ENCODE assay signal across 8 cellular contexts in genomic region chr2:162317910-162318279, GRCh38. TPM values are rescaled to one million over a fixed set of nuclear protein-coding genes. Genes with fewer than 3 reads are reported as not detected.
A peak's percentile ranks its signal among the peaks of the same experiment; 100 is the strongest.
DNase-seq lines count a peak whose midpoint lies in the region; ATAC-seq, FAIRE-seq and TF ChIP-seq lines count a peak whose summit lies in the region.

No MANE protein-coding gene starts in this region.

- TF ChIP-seq RAD21 in A549 (conservative IDR thresholded peaks at IDR 0.05 in 1 of 2, IDR thresholded peaks at IDR 0.05 in 1 of 2) = no peak

- intact Hi-C loops in right lobe of liver (cut with DNase I) (no loop called here), stomach (cut with DNase I; ENCODE audit: low total_unique reads) (no loop called here)

- DNase-seq in A549 (ENCODE audit: low read depth in 1 of 2, low spot score in 1 of 2) (peak in 1 of 2 experiments; percentile 12), T-cell (peak in 20 of 34 experiments; percentile 2 to 37 (median 16)), caudate nucleus (lab: John Stamatoyannopoulos, UW) (peak in 2 of 61 donors; percentile 6 to 12), right lobe of liver (peak; percentile 37 to 61 (median 57)), stomach (peak; percentile 33), NCI-H2196 (lab: John Stamatoyannopoulos, UW; ENCODE audit: unreplicated experiment) (no peak)

- H3K4me1 Mint-ChIP-seq in T-cell = peaks cover 66 to 75% (median 70%) of the 10 kb centered on the region in 3 donors

- TF ChIP-seq CTCF in A549 (IDR thresholded peaks at IDR 0.05) (no peak), right lobe of liver (IDR thresholded peaks at IDR 0.05) (no peak), stomach (IDR thresholded peaks at IDR 0.05) (no peak)

- H3K4me3 Mint-ChIP-seq in T-cell = peak overlapping the region; percentile 94 to 98 (median 97)

- H3K4me1 ChIP-seq in A549 = peaks cover 5% of the 10 kb centered on the region; the same call in 1 of the 3 replicates
- H3K4me1 ChIP-seq in right lobe of liver = peaks cover 0 to 19% (median 0%) of the 10 kb centered on the region in 4 donors
- peaks cover 15 to 58% (median 39%) of the 10 kb centered on the region in 4 donors for H3K4me1 ChIP-seq in stomach

- H3K27ac ChIP-seq in A549 = peak overlapping the region; percentile 55 to 87; a peak in 5 of 6 replicates
- peak overlapping the region; percentile 56 for H3K27ac ChIP-seq in caudate nucleus (ENCODE audit: low read depth, low read length)
- peak overlapping the region; percentile 95 to 99 (median 98) for H3K27ac ChIP-seq in right lobe of liver
- peak overlapping the region; percentile 91 to 97 (median 93) for H3K27ac ChIP-seq in stomach

- CTCF ChIA-PET in A549 (lab: Yijun Ruan, JAX) (interaction anchor here (1.3 to 2.3 kb wide), 5 partner anchors 17 to 22 kb away, joined by 3 to 7 read pairs (median 4); no protein-coding TSS in a partner anchor), T-cell (lab: Charles Lee) (interaction anchor here (0.6 to 3.9 kb wide), 13 partner anchors 9 to 128 kb away, joined by 3 to 30 read pairs (median 10); partner anchors contain the start of gene GCA (in 1 of the 2))

- no peaks in the 10 kb centered on the region for H3K36me3 ChIP-seq in right lobe of liver
- no peaks in the 10 kb centered on the region for H3K36me3 ChIP-seq in stomach

- H3K9me3 ChIP-seq in A549 = no peaks in the 10 kb centered on the region
- no peaks in the 10 kb centered on the region for H3K9me3 ChIP-seq in right lobe of liver
- no peaks in the 10 kb centered on the region for H3K9me3 ChIP-seq in stomach

- no peaks in the 10 kb centered on the region for H3K27me3 Mint-ChIP-seq in T-cell

- FAIRE-seq in A549 (lab: Jason Lieb, UNC) = no peak

- no peak for TF ChIP-seq EP300 in A549 (IDR thresholded peaks at IDR 0.05)
- no peak for TF ChIP-seq EP300 in stomach (IDR thresholded peaks at IDR 0.05)

- POLR2A ChIA-PET in A549 (lab: Yijun Ruan, JAX) = no interaction called here
- POLR2A ChIA-PET in T-cell (lab: Charles Lee) = interaction anchor here (0.6 to 2.2 kb wide), 5 partner anchors 15 to 732 kb away, joined by 3 to 12 read pairs (median 5); partner anchors contain the start of gene GCA (in 1 of the 2)

- H3K4me2 ChIP-seq in A549 = peak overlapping the region; percentile 91

- WGBS in A549 (ENCODE audit: missing lambda C conversion rate) = 35% methylated on average over 13 of the region's 13 CpGs
- WGBS in right lobe of liver (ENCODE audit: insufficient coverage, low coverage, low lambda C conversion rate, missing lambda C conversion rate) = 0% methylated on average over 13 of the region's 13 CpGs
- 1 to 9% (median 5%) methylated on average over 7 to 13 of the region's 13 CpGs for WGBS in stomach, 5 donors

- H3K9me3 Mint-ChIP-seq in T-cell = no peaks in the 10 kb centered on the region

- H3K27me3 ChIP-seq in right lobe of liver = no peaks in the 10 kb centered on the region
- no peaks in the 10 kb centered on the region for H3K27me3 ChIP-seq in stomach

- no peak for TF ChIP-seq POLR2A in A549 (IDR thresholded peaks at IDR 0.05; ENCODE audit: low read length)
- no peak for TF ChIP-seq POLR2A in right lobe of liver (IDR thresholded peaks at IDR 0.05)
- no peak for TF ChIP-seq POLR2A in stomach (IDR thresholded peaks at IDR 0.05)

- H3K36me3 Mint-ChIP-seq in T-cell = peaks cover 9% of the 10 kb centered on the region

- peak overlapping the region; percentile 90 to 100 for H3K27ac Mint-ChIP-seq in T-cell

- H3K4me3 ChIP-seq in A549 (peak overlapping the region; percentile 74), right lobe of liver (peak overlapping the region; percentile 63 to 88 (median 69)), stomach (peak overlapping the region; percentile 75 to 97 (median 85))

- ATAC-seq in A549 (peak; percentile 51 to 55), GM18870 (IDR thresholded peaks at IDR 0.05; ENCODE audit: unreplicated experiment) (peak; percentile 0), HG03139 (IDR thresholded peaks at IDR 0.05; ENCODE audit: unreplicated experiment) (peak; percentile 2), T-cell (replicated peaks in 1 of 4) (peak in 2 of 4 experiments; percentile 8 to 18), right lobe of liver (peak; percentile 29 to 51 (median 42))

TF ChIP-seq in A549, 52 proteins besides CTCF, POLR2A, EP300 and RAD21:
- TF ChIP-seq, protein P1, sequence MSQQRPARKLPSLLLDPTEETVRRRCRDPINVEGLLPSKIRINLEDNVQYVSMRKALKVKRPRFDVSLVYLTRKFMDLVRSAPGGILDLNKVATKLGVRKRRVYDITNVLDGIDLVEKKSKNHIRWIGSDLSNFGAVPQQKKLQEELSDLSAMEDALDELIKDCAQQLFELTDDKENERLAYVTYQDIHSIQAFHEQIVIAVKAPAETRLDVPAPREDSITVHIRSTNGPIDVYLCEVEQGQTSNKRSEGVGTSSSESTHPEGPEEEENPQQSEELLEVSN (IDR thresholded peaks at IDR 0.05; ENCODE audit: borderline replicate concordance, low read depth) = no peak
- TF ChIP-seq MYC (IDR thresholded peaks at IDR 0.05; ENCODE audit: borderline replicate concordance, low read length) (no peak), POLR2AphosphoS2 (conservative IDR thresholded peaks at IDR 0.05; ENCODE audit: low read length) (no peak), NR3C1 (IDR thresholded peaks at IDR 0.05) (no peak), SMC3 (IDR thresholded peaks at IDR 0.05) (no peak), HOXB5 (CRISPR knock-in tag; IDR thresholded peaks at IDR 0.05) (no peak), GATA3 (IDR thresholded peaks at IDR 0.05; ENCODE audit: borderline replicate concordance) (no peak), HOXA7 (CRISPR knock-in tag; IDR thresholded peaks at IDR 0.05) (no peak), KDM1A (IDR thresholded peaks at IDR 0.05; ENCODE audit: low read depth) (no peak), KDM5A (IDR thresholded peaks at IDR 0.05) (no peak), ZSCAN20 (CRISPR knock-in tag; IDR thresholded peaks at IDR 0.05) (no peak), SREBF2 (IDR thresholded peaks at IDR 0.05) (no peak), CHD4 (IDR thresholded peaks at IDR 0.05; ENCODE audit: borderline replicate concordance) (no peak), BHLHE40 (IDR thresholded peaks at IDR 0.05; ENCODE audit: low read depth, low read length) (no peak)

RNA-seq across cellular contexts. Expression of gene IFIH1, which starts 0.6 kb away (rescaled TPM):
- polyA plus RNA-seq in A549 (2011; rRNA removed) (0.57 and 0.70 TPM in 2 replicates), A549 (2017; fragmentation: RNase III; extraction: RNeasy Plus Mini Kit Qiagen cat#74134 plus additional on column Dnase treatment) (0.21 to 0.49 TPM (median 0.46 TPM) in 3 replicates), stomach (10 to 100 TPM in 1 of 3 donors, 1 to 10 TPM in 2; 6.4 to 10.7 (median 9.5) TPM)
- polyA plus RNA-seq in A549 (2012; cell fraction: cytosol; rRNA removed) = 0.13 and 0.26 TPM in 2 replicates
- 0.26 and 0.60 TPM in 2 replicates for polyA plus RNA-seq in A549 (2012; cell fraction: nucleus; rRNA removed)
- polyA minus RNA-seq in A549 (2011; rRNA and poly(A)+ RNA removed) = 0.17 and 0.29 TPM in 2 replicates
- total RNA-seq in T-cell (10 to 100 TPM; 25.1 to 34.1 (median 29.2) TPM), right lobe of liver (10 to 100 TPM in 5 of 6 experiments, 1 to 10 TPM in 1; 8.8 to 15.6 (median 11.9) TPM), stomach (10 to 100 TPM in 3 of 5 donors, 1 to 10 TPM in 2; 2.6 to 37.5 (median 11.2) TPM)

RNA-seq across cellular contexts. Expression of gene GCA, which starts 26.0 kb away (rescaled TPM):
- polyA plus RNA-seq in A549 (2011; rRNA removed) (16.2 and 17.8 TPM in 2 replicates), A549 (2017; fragmentation: RNase III; extraction: RNeasy Plus Mini Kit Qiagen cat#74134 plus additional on column Dnase treatment) (6.3 to 8.1 TPM (median 6.6 TPM) in 3 replicates), stomach (10 to 100 TPM; 17.9 to 28.4 (median 22.0) TPM)
- 4.2 and 6.9 TPM in 2 replicates for polyA plus RNA-seq in A549 (2012; cell fraction: cytosol; rRNA removed)
- polyA plus RNA-seq in A549 (2012; cell fraction: nucleus; rRNA removed) = 5.1 and 8.3 TPM in 2 replicates
- 6.7 and 7.1 TPM in 2 replicates for polyA minus RNA-seq in A549 (2011; rRNA and poly(A)+ RNA removed)
- total RNA-seq in T-cell (10 to 100 TPM in 3 of 5 donors, 1 to 10 TPM in 2; 6.5 to 12.8 (median 10.0) TPM), right lobe of liver (10 to 100 TPM in 4 of 6 experiments, 1 to 10 TPM in 2; 6.8 to 18.1 (median 10.9) TPM), stomach (100 to 1,000 TPM in 1 of 5 donors, 10 to 100 TPM in 4; 10.1 to 239 (median 26.3) TPM)
